In genomic region chr14:30270200-30271161, GRCh38 we compare ENCODE assay signal across 8 cellular contexts.
A peak's percentile ranks its signal among the peaks of the same experiment; 100 is the strongest.
DNase-seq lines count a peak whose midpoint lies in the region; ATAC-seq and TF ChIP-seq lines count a peak whose summit lies in the region.

No MANE protein-coding gene starts in this region.

- H3K4me3 ChIP-seq in fibroblast of mammary gland (ENCODE audit: control insufficient read depth, low read depth, low read length): no peak overlapping the region

- peaks cover 22% of the 10 kb centered on the region for H3K4me1 Mint-ChIP-seq in nephron progenitor cell

- H3K36me3 Mint-ChIP-seq in nephron progenitor cell (ENCODE audit: low read depth): no peaks in the 10 kb centered on the region

- peak; percentile 71 for DNase-seq in DMS153 treated with DMSO at 0.1 percent for 48 hours (lab: John Stamatoyannopoulos, UW; ENCODE audit: unreplicated experiment)
- peak in 69 of 76 experiments; percentile 3 to 71 (median 42) for DNase-seq in HUDEP-2 (lab: John Stamatoyannopoulos, UW; ENCODE audit: unreplicated experiment in 76 of 76)
- peak; percentile 6 for DNase-seq in NOMO-1 treated with dmso at 0.1 percent for 144 hours (lab: John Stamatoyannopoulos, UW; ENCODE audit: unreplicated experiment)
- peak; percentile 29 for DNase-seq in activated T-cell treated with anti-CD3 and anti-CD28 coated beads for 4 hours
- peak; percentile 86 for DNase-seq in fibroblast of mammary gland (ENCODE audit: low read depth)
- peak; percentile 90 for DNase-seq in nephron progenitor cell
- peak; percentile 75 for DNase-seq in stromal cell of bone marrow (ENCODE audit: low read depth)

- no peaks in the 10 kb centered on the region for H3K9me3 Mint-ChIP-seq in nephron progenitor cell

- H3K27ac Mint-ChIP-seq in nephron progenitor cell: no peak overlapping the region

- H3K4me3 Mint-ChIP-seq in nephron progenitor cell: peak overlapping the region; percentile 75

- peak; percentile 94 for TF ChIP-seq CTCF in fibroblast of mammary gland (conservative IDR thresholded peaks at IDR 0.05; ENCODE audit: control insufficient read depth, insufficient read depth, low read depth, low read length)
- peak; percentile 91 for TF ChIP-seq CTCF in nephron progenitor cell (IDR thresholded peaks at IDR 0.05)

- peak; percentile 99 for ATAC-seq in GM21528 (IDR thresholded peaks at IDR 0.05; ENCODE audit: low FRiP score, unreplicated experiment)

- H3K27me3 Mint-ChIP-seq in nephron progenitor cell (ENCODE audit: low read depth, poor library complexity): peaks cover 9% of the 10 kb centered on the region

Comparison
In these comparisons a context has a peak if more than half of its experiments do, and no peak if none do; other contexts are left out.
1. DNase-seq: peak in every context shown above with its lines; median percentile 90 in nephron progenitor cell; 86 in fibroblast of mammary gland; 75 in stromal cell of bone marrow; 71 in DMS153 treated with DMSO at 0.1 percent for 48 hours; 42 in HUDEP-2; 29 in activated T-cell treated with anti-CD3 and anti-CD28 coated beads for 4 hours; 6 in NOMO-1 treated with dmso at 0.1 percent for 144 hours.